27 cellular contexts compared by ENCODE assay signal in the genomic region with DNA sequence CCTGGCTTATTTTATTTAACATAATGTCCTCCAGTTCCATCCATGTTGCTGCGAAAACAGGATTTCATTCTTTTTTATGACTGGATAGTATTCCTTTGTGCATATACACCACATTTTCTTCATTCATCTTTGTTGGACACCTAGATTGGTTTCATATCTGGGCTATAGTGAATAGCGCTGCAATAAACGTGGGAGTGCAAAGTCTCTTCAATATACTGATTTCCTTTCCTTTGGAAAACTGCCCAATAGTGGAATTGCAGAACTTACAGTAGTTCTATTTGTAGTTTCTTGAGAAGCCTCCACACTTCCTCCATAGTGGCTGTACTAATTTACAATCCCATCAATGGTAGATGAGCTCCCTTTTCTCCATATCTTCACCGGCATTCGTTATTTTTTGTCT.
"Had no signal": no experiment of that assay in that cellular context is flagged by ENCODE, and none has a peak within 500 bp of the region (broad histone marks: within the 10 kb centered on the region; RNA-seq: fewer than 3 reads in every experiment).

No MANE protein-coding gene starts in this region.

- H3K4me1 ChIP-seq: colonic mucosa, esophagus squamous epithelium, gastrocnemius medialis, heart right ventricle, left lung, lower lobe of right lung had no signal

- DNase-seq: colonic mucosa; cortex of kidney; effector CD8-positive, alpha-beta T cell; effector memory CD8-positive, alpha-beta T cell; erythroblast; esophagus squamous epithelium; foreskin fibroblast; foreskin melanocyte; gastrocnemius medialis; glutamatergic neuron; head of caudate nucleus; heart right ventricle; hippocampal formation; kidney glomerular epithelial cell; left lung; left ventricle myocardium superior; lower lobe of right lung; mesenchymal stem cell; naive thymus-derived CD4-positive, alpha-beta T cell had no signal

- H3K4me1 Mint-ChIP-seq: mesothelial cell of epicardium had no signal

- H3K9me3 ChIP-seq: colonic mucosa, esophagus squamous epithelium, gastrocnemius medialis, heart right ventricle, left lung, lower lobe of right lung had no signal

- H3K27ac Mint-ChIP-seq: dendritic cell treated with granulocyte-macrophage colony-stimulating factor and Interleukin-4, amounts not matched to agents 40 ng/mL and 50 ng/mL, for 4 days; effector memory CD8-positive, alpha-beta T cell; endodermal cell; mesothelial cell of epicardium; naive thymus-derived CD4-positive, alpha-beta T cell had no signal

- ATAC-seq: effector memory CD8-positive, alpha-beta T cell; esophagus mucosa; gastrocnemius medialis; heart right ventricle; left lung; left ventricle myocardium superior; lower lobe of right lung; naive thymus-derived CD4-positive, alpha-beta T cell had no signal

- FAIRE-seq: endometrium, islet of Langerhans, keratinocyte had no signal

- H3K27me3 ChIP-seq: colonic mucosa, gastrocnemius medialis had no signal

- H3K4me3 ChIP-seq: colonic mucosa, esophagus squamous epithelium, gastrocnemius medialis, heart right ventricle, left lung, lower lobe of right lung had no signal

- H3K36me3 ChIP-seq: colonic mucosa, esophagus squamous epithelium, gastrocnemius medialis, heart right ventricle, left lung, lower lobe of right lung had no signal

- H3K36me3 Mint-ChIP-seq: mesothelial cell of epicardium; naive thymus-derived CD4-positive, alpha-beta T cell had no signal

- H3K27ac ChIP-seq: colonic mucosa, epithelial cell of prostate, esophagus squamous epithelium, gastrocnemius medialis, heart right ventricle, left lung, lower lobe of right lung had no signal

- H3K4me3 Mint-ChIP-seq: dendritic cell treated with granulocyte-macrophage colony-stimulating factor and Interleukin-4, amounts not matched to agents 40 ng/mL and 50 ng/mL, for 4 days; effector memory CD8-positive, alpha-beta T cell; endodermal cell; mesothelial cell of epicardium; naive thymus-derived CD4-positive, alpha-beta T cell had no signal

- H3K9me3 Mint-ChIP-seq: dendritic cell treated with granulocyte-macrophage colony-stimulating factor and Interleukin-4, amounts not matched to agents 40 ng/mL and 50 ng/mL, for 4 days; effector memory CD8-positive, alpha-beta T cell; endodermal cell; mesothelial cell of epicardium; naive thymus-derived CD4-positive, alpha-beta T cell had no signal
